ENCODE assay signal across 8 cellular contexts in the genomic region with DNA sequence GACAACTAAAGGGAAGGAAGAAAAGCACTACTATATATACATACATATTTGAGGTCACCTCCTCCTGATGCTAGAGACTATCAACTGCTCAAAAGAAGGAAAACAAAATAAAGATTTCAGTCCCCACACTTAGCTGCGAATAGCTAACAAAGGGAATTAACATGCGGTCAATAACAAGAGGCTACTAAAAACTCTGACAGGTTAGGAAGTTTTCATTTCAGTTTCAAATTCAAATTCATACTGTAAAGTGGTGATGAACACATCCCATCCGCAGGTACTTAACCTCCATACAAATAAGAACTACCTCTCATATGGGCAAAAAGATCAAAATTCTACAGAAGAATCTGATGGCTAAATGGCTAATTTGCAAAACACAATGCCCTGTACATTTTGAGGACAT. TPM values are rescaled to one million over a fixed set of nuclear protein-coding genes. Genes with fewer than 3 reads are reported as not detected.
DNase-seq lines count a peak whose midpoint lies in the region; ATAC-seq and TF ChIP-seq lines count a peak whose summit lies in the region.

No MANE protein-coding gene starts in this region.

- H3K4me3 Mint-ChIP-seq in neural progenitor cell = peak overlapping the region; percentile 78

- CTCF ChIA-PET in OCI-LY7 (lab: Charles Lee; ENCODE audit: unreplicated experiment) = interaction anchor here (0.6 kb wide), 1 partner anchor 1142 kb away, joined by 4 read pairs; no protein-coding TSS in a partner anchor

- H3K4me1 Mint-ChIP-seq in neural progenitor cell = peaks cover 27% of the 10 kb centered on the region

- peaks cover 2% of the 10 kb centered on the region for H3K27me3 Mint-ChIP-seq in neural progenitor cell (ENCODE audit: insufficient read depth, low read depth)

- no peak overlapping the region for H3K27ac Mint-ChIP-seq in neural progenitor cell

- peak overlapping the region; percentile 21; the same call in 1 of the 2 replicates for H3K9ac ChIP-seq in ES-I3 (ENCODE audit: low read depth, low read length)
- H3K9ac ChIP-seq in neural progenitor cell = no peak overlapping the region

- H3K9me3 ChIP-seq in ES-I3 (ENCODE audit: control insufficient read depth, insufficient read depth, low read length) = no peaks in the 10 kb centered on the region
- H3K9me3 ChIP-seq in OCI-LY7 (ENCODE audit: low read length) = no peaks in the 10 kb centered on the region; the same call in 1 of the 2 replicates
- no peaks in the 10 kb centered on the region for H3K9me3 ChIP-seq in effector memory CD4-positive, alpha-beta T cell (ENCODE audit: control insufficient read depth, low read length)
- no peaks in the 10 kb centered on the region for H3K9me3 ChIP-seq in neural progenitor cell (ENCODE audit: low read depth)
- no peaks in the 10 kb centered on the region for H3K9me3 ChIP-seq in left lung

- H3K27ac ChIP-seq in OCI-LY7 (ENCODE audit: low read depth, low read length, poor library complexity, severe bottlenecking) (peak overlapping the region; percentile 35), neural progenitor cell (no peak overlapping the region), left lung (peak overlapping the region in 1 of 2 donors; percentile 5)
- H3K27ac ChIP-seq in effector memory CD4-positive, alpha-beta T cell (ENCODE audit: insufficient read depth, low read length, poor library complexity, severe bottlenecking) = peak overlapping the region; percentile 81

- H3K36me3 ChIP-seq in ES-I3 (ENCODE audit: insufficient read depth, low read length) (no peaks in the 10 kb centered on the region), OCI-LY7 (ENCODE audit: insufficient read depth, low read length) (peaks cover 71% of the 10 kb centered on the region), neural progenitor cell (no peaks in the 10 kb centered on the region), left lung (no peaks in the 10 kb centered on the region)
- H3K36me3 ChIP-seq in effector memory CD4-positive, alpha-beta T cell (ENCODE audit: control insufficient read depth, insufficient read depth, low read length) = no peaks in the 10 kb centered on the region

- peak overlapping the region; percentile 76 for H3K4me2 ChIP-seq in OCI-LY7 (ENCODE audit: low read length)
- peak overlapping the region; percentile 93 for H3K4me2 ChIP-seq in neural progenitor cell

- intact Hi-C loops in OCI-LY7 (cut with micrococcal nuclease; ENCODE audit: unreplicated experiment) (no loop called here), left lung (cut with DNase I) (no loop called here)

- no peaks in the 10 kb centered on the region for H3K9me2 ChIP-seq in OCI-LY7 (ENCODE audit: insufficient read depth, low read length)

- H3K4me3 ChIP-seq in OCI-LY7 (ENCODE audit: low read depth, low read length, poor library complexity, severe bottlenecking) (peak overlapping the region; percentile 97), neural progenitor cell (peak overlapping the region; percentile 70), left lung (peak overlapping the region in 1 of 2 donors; percentile 83)
- peak overlapping the region; percentile 83 for H3K4me3 ChIP-seq in effector memory CD4-positive, alpha-beta T cell (ENCODE audit: insufficient read depth, low read depth, low read length, poor library complexity, severe bottlenecking)

- ATAC-seq in HG03439 (IDR thresholded peaks at IDR 0.05; ENCODE audit: unreplicated experiment) (no peak), HG03196 (IDR thresholded peaks at IDR 0.05; ENCODE audit: unreplicated experiment) (no peak), left lung (no peak), GM21737 (IDR thresholded peaks at IDR 0.05; ENCODE audit: unreplicated experiment) (no peak)

- no peaks in the 10 kb centered on the region for H3K27me3 ChIP-seq in effector memory CD4-positive, alpha-beta T cell (replicated peaks; ENCODE audit: control insufficient read depth, insufficient read depth, low read length, poor library complexity, severe bottlenecking)
- H3K27me3 ChIP-seq in neural progenitor cell (no peaks in the 10 kb centered on the region), left lung (no peaks in the 10 kb centered on the region)

- H3K79me2 ChIP-seq in OCI-LY7 (ENCODE audit: insufficient read depth, low read depth, low read length) (peaks cover 73% of the 10 kb centered on the region), neural progenitor cell (ENCODE audit: low read depth) (peaks cover 73% of the 10 kb centered on the region)

- TF ChIP-seq CTCF in OCI-LY7 (conservative IDR thresholded peaks at IDR 0.05; ENCODE audit: low read length) (no peak), neural progenitor cell (IDR thresholded peaks at IDR 0.05) (no peak), left lung (IDR thresholded peaks at IDR 0.05) (no peak)

- H3F3A ChIP-seq in neural progenitor cell (ENCODE audit: low read depth) = peaks cover 13% of the 10 kb centered on the region

- BruUV-seq in OCI-LY7 (replicated peaks; lab: Mats Ljungman, UMichigan) = no TSS peak

- peaks cover 11% of the 10 kb centered on the region for H3K36me3 Mint-ChIP-seq in neural progenitor cell

- H3K4me1 ChIP-seq in ES-I3 (ENCODE audit: insufficient read depth, low read length) (peaks cover 14% of the 10 kb centered on the region), OCI-LY7 (ENCODE audit: insufficient read depth, low read length, poor library complexity, severe bottlenecking) (peaks cover 22% of the 10 kb centered on the region), neural progenitor cell (peaks cover 23% of the 10 kb centered on the region), left lung (peaks cover 34 to 62% of the 10 kb centered on the region in 2 donors)
- peaks cover 21% of the 10 kb centered on the region for H3K4me1 ChIP-seq in effector memory CD4-positive, alpha-beta T cell (ENCODE audit: control insufficient read depth, insufficient read depth, low read length, poor library complexity, severe bottlenecking)

- H3K9me3 Mint-ChIP-seq in neural progenitor cell = no peaks in the 10 kb centered on the region

- H2AFZ ChIP-seq in OCI-LY7 (ENCODE audit: low read length) (no peak overlapping the region), neural progenitor cell (replicated peaks) (no peak overlapping the region)

- POLR2A ChIA-PET in OCI-LY7 (lab: Charles Lee) = interaction anchor here (0.6 to 2.1 kb wide), 8 partner anchors 8 to 71 kb away, joined by 3 to 9 read pairs (median 4); no protein-coding TSS in a partner anchor

- H4K20me1 ChIP-seq in OCI-LY7 (ENCODE audit: insufficient read depth, low read length) (peaks cover 47% of the 10 kb centered on the region), neural progenitor cell (ENCODE audit: low read depth) (peaks cover 66% of the 10 kb centered on the region)

- DNase-seq in OCI-LY7 (ENCODE audit: low spot score) (peak; percentile 11), neural progenitor cell (ENCODE audit: low spot score) (no peak), left lung (no peak)
- no peak for DNase-seq in effector memory CD4-positive, alpha-beta T cell

RNA-seq across cellular contexts. Expression of gene NAP1L4, which starts 2.6 kb away (rescaled TPM):
- 152 and 247 TPM in 2 replicates for total RNA-seq in OCI-LY7 (2014; rRNA removed; shearing (Covaris generic))
- total RNA-seq in OCI-LY7 (2022) (183 and 188 TPM in 2 replicates), neural progenitor cell (ENCODE audit: low replicate concordance) (108 and 191 TPM in 2 replicates), left lung (100 to 1,000 TPM; 101 to 122 TPM)
